In the genomic region with DNA sequence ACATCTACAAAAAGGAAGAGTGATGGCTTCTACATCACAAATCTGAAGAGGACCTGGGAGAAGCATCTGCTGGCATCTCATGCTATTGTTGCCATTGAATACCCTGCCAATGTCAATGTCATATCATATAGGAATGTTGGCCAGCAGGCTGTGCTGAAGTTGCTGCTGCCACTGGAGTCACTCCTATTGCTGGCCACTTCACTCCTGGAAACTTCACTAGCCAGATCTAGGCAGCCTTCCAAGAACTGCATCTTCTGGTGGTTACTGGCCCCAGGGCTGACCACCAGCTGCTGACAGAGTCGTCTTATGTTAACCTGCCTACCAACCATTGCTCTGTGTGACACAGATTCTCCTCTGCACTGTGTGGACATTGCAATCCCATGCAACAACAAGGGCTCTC, we compare ENCODE assay signal across 16 cellular contexts.
"Had no signal": no experiment of that assay in that cellular context is flagged by ENCODE, and none has a peak within 500 bp of the region (broad histone marks: within the 10 kb centered on the region; RNA-seq: fewer than 3 reads in every experiment).

No MANE protein-coding gene starts in this region.

- ATAC-seq: natural killer cell treated with Interleukin-12 subunit alpha and Interleukin-12 subunit beta and Interleukin-15 and Interleukin-18, amount 100 ng/mL, for 72 hours; right lobe of liver; stimulated activated effector memory CD8-positive, alpha-beta T cell treated with anti-CD3 and anti-CD28 coated beads, Interleukin-12 subunit alpha, Interleukin-12 subunit beta, amount 100 ng/mL, for 72 hours had no signal

- DNase-seq: colonic mucosa; effector CD8-positive, alpha-beta T cell; endodermal cell; hypothalamus; immature natural killer cell; islet precursor cell; naive B cell; right lobe of liver; stimulated activated CD4-positive, alpha-beta T cell treated with anti-CD3 and anti-CD28 coated beads, Interleukin-12 subunit alpha, Interleukin-12 subunit beta, amount 100 ng/mL, for 4 hours; stimulated activated CD4-positive, alpha-beta T cell treated with anti-CD3 and anti-CD28 coated beads, Interleukin-1b, Interleukin-23, amount 100 ng/mL, for 48 hours; stimulated activated CD4-positive, alpha-beta T cell treated with anti-CD3 and anti-CD28 coated beads, Interleukin-4, amount 100 ng/mL, for 24 hours; stimulated activated naive CD4-positive, alpha-beta T cell treated with Interleukin-2 at 50 U/mL for 16 hours; stomach; thyroid gland had no signal
